ENCODE assay signal across 36 cellular contexts in genomic region chr9:1845421-1845820, GRCh38.
DNase-seq lines count a peak whose midpoint lies in the region; ATAC-seq, FAIRE-seq and TF ChIP-seq lines count a peak whose summit lies in the region.
"Had no signal": no experiment of that assay in that cellular context is flagged by ENCODE, and none has a peak within 500 bp of the region (broad histone marks: within the 10 kb centered on the region; RNA-seq: fewer than 3 reads in every experiment).

No MANE protein-coding gene starts in this region.

- no peaks in the 10 kb centered on the region for H3K27me3 ChIP-seq in H7 (ENCODE audit: control insufficient read depth, insufficient read depth, low read length)
- H3K27me3 ChIP-seq in GM12878 (replicated peaks in 1 of 2; ENCODE audit: control insufficient read depth in 2 of 2, insufficient read depth in 2 of 2, low read length in 1 of 2): no peaks in the 10 kb centered on the region
- no peaks in the 10 kb centered on the region for H3K27me3 ChIP-seq in endodermal cell (ENCODE audit: control insufficient read depth, insufficient read depth, low read length, poor library complexity, severe bottlenecking)
- H3K27me3 ChIP-seq: BE2C; BLaER1; BLaER1 treated with 17β-estradiol and CSF1 and Interleukin-3, amounts not matched to agents 10 nM and 100 nM had no signal

- in situ Hi-C loops in GM12878 (cut with MboI): no loop called here

- TF ChIP-seq POLR2A in GM12878 (IDR thresholded peaks at IDR 0.05; ENCODE audit: low read depth, low read length): no peak

- no peak overlapping the region for H3K27ac Mint-ChIP-seq in endodermal cell
- H3K27ac Mint-ChIP-seq: B cell; CD14-positive monocyte; CD4-positive, alpha-beta memory T cell; CD4-positive, alpha-beta T cell; CD4-positive, CD25-positive, alpha-beta regulatory T cell; CD8-positive, alpha-beta memory T cell; CD8-positive, alpha-beta T cell had no signal

- no peak for TF ChIP-seq EP300 in GM12878 (IDR thresholded peaks at IDR 0.05; ENCODE audit: borderline replicate concordance in 1 of 2, control insufficient read depth in 1 of 2, low read depth in 2 of 2, low read length in 2 of 2)

- H2AFZ ChIP-seq in GM12878 (ENCODE audit: control insufficient read depth, low read depth, low read length): no peak overlapping the region

- no peaks in the 10 kb centered on the region; the same call in 2 of the 3 replicates for H3K9me3 ChIP-seq in GM12878 (replicated peaks; ENCODE audit: control insufficient read depth, insufficient read depth, low read length)
- no peaks in the 10 kb centered on the region for H3K9me3 ChIP-seq in endodermal cell (ENCODE audit: control insufficient read depth, low read length)
- H3K9me3 ChIP-seq: A549; BE2C; BLaER1; BLaER1 treated with 17β-estradiol and CSF1 and Interleukin-3, amounts not matched to agents 10 nM and 100 nM; Caco-2 had no signal

- RAD21 ChIA-PET in GM12878 (lab: Charles Lee; ENCODE audit: unreplicated experiment): interaction anchor here (1.1 kb wide), 1 partner anchor 94 kb away, joined by 4 read pairs; no protein-coding TSS in a partner anchor

- H3K4me3 ChIP-seq in GM12865 (ENCODE audit: low read depth, low read length) (no peak overlapping the region), H7 (ENCODE audit: insufficient read depth, low read depth, low read length) (no peak overlapping the region), GM12878 (no peak overlapping the region), endodermal cell (ENCODE audit: low read length) (no peak overlapping the region)
- H3K4me3 ChIP-seq: A549; BLaER1; BLaER1 treated with 17β-estradiol and CSF1 and Interleukin-3, amounts not matched to agents 10 nM and 100 nM had no signal

- 68% methylated on average over 2 of the region's 2 CpGs for WGBS in GM12878 (ENCODE audit: insufficient coverage, insufficient replicate concordance, low lambda C conversion rate, missing lambda C conversion rate)
- WGBS in endodermal cell (ENCODE audit: insufficient coverage in 1 of 2, insufficient read length in 1 of 2), 2 experiments: 40 to 88% methylated on average over 1 to 2 of the region's 2 CpGs

- no peaks in the 10 kb centered on the region for H3K9me3 Mint-ChIP-seq in endodermal cell
- H3K9me3 Mint-ChIP-seq: CD4-positive, alpha-beta T cell; CD8-positive, alpha-beta memory T cell; CD8-positive, alpha-beta T cell had no signal

- peaks cover 2% of the 10 kb centered on the region for H3K27me3 Mint-ChIP-seq in endodermal cell (ENCODE audit: insufficient read depth)
- H3K27me3 Mint-ChIP-seq: B cell; CD4-positive, alpha-beta T cell had no signal

- POLR2A ChIA-PET in GM12878 (lab: Charles Lee): no interaction called here

- intact Hi-C loops in GM12878 (cut with micrococcal nuclease; ENCODE audit: unreplicated experiment): no loop called here

- no peaks in the 10 kb centered on the region for H3K79me2 ChIP-seq in GM12878 (ENCODE audit: control insufficient read depth, insufficient read depth, low read length)

- no TSS peak for BruUV-seq in GM12878 (replicated peaks; lab: Mats Ljungman, UMichigan)

- H3K4me1 Mint-ChIP-seq in endodermal cell: peaks cover 5% of the 10 kb centered on the region
- H3K4me1 Mint-ChIP-seq: B cell; CD14-positive monocyte; CD4-positive, alpha-beta memory T cell; CD4-positive, CD25-positive, alpha-beta regulatory T cell; CD8-positive, alpha-beta memory T cell had no signal

- no peak for ATAC-seq in GM12878
- ATAC-seq: A549; CD8-positive, alpha-beta T cell had no signal

- FAIRE-seq in GM12878 (lab: Jason Lieb, UNC): no peak
- FAIRE-seq: A204.1, A549, D721Med had no signal

- peak; percentile 12 for DNase-seq in GM12865 (ENCODE audit: low read depth)
- DNase-seq in H7: peak; percentile 13
- DNase-seq in GM12878 (ENCODE audit: low read depth, low spot score): no peak
- DNase-seq in endodermal cell: no peak
- no peak for DNase-seq in EL
- DNase-seq in middle frontal gyrus (ENCODE audit: extremely low spot score, low spot score): no peak
- no peak for DNase-seq in Kasumi-1 (lab: John Stamatoyannopoulos, UW)
- DNase-seq in stimulated activated naive CD4-positive, alpha-beta T cell (lab: John Stamatoyannopoulos, UW): no peak
- DNase-seq: 8988T; ACHN; AML-193; BE2C; C1 segment of cervical spinal cord; Caco-2; Calu3; CD4-positive, alpha-beta memory T cell; CD4-positive, alpha-beta T cell; CD4-positive, CD25-positive, alpha-beta regulatory T cell; CD8-positive, alpha-beta memory T cell; CD8-positive, alpha-beta T cell; COR-L47; DMS 273 treated with DMSO at 0.1 percent for 48 hours; DMS153; DMS53; DMS79; DMS79 treated with DMSO at 0.1 percent for 48 hours; DND-41 had no signal

- H3K4me3 Mint-ChIP-seq in endodermal cell: no peak overlapping the region
- H3K4me3 Mint-ChIP-seq: B cell; CD14-positive monocyte; CD4-positive, alpha-beta memory T cell; CD4-positive, alpha-beta T cell; CD4-positive, CD25-positive, alpha-beta regulatory T cell; CD8-positive, alpha-beta memory T cell; CD8-positive, alpha-beta T cell had no signal

- no peaks in the 10 kb centered on the region for H3K4me1 ChIP-seq in GM12878 (ENCODE audit: control insufficient read depth, insufficient read depth, low read length)
- peaks cover 2% of the 10 kb centered on the region for H3K4me1 ChIP-seq in endodermal cell (ENCODE audit: control insufficient read depth, insufficient read depth, low read length)
- H3K4me1 ChIP-seq: A549, BE2C, Caco-2 had no signal

- H3K36me3 ChIP-seq in H7 (replicated peaks; ENCODE audit: control insufficient read depth, insufficient read depth, low read length) (no peaks in the 10 kb centered on the region), GM12878 (ENCODE audit: control insufficient read depth in 2 of 2, insufficient read depth in 2 of 2, low read length in 1 of 2) (no peaks in the 10 kb centered on the region), endodermal cell (ENCODE audit: control insufficient read depth, insufficient read depth, low read length) (no peaks in the 10 kb centered on the region)
- H3K36me3 ChIP-seq: BE2C; BLaER1; BLaER1 treated with 17β-estradiol and CSF1 and Interleukin-3, amounts not matched to agents 10 nM and 100 nM had no signal

- H3K27ac ChIP-seq in GM12878 (ENCODE audit: control insufficient read depth, insufficient read depth): no peak overlapping the region
- no peak overlapping the region for H3K27ac ChIP-seq in endodermal cell (ENCODE audit: low read depth, low read length)
- H3K27ac ChIP-seq: 22Rv1; A549; BLaER1; BLaER1 treated with 17β-estradiol and CSF1 and Interleukin-3, amounts not matched to agents 10 nM and 100 nM; C4-2B had no signal

- H3K4me2 ChIP-seq in GM12878 (ENCODE audit: control insufficient read depth, insufficient read depth): no peak overlapping the region
- H3K4me2 ChIP-seq: A549, BLaER1 had no signal

- TF ChIP-seq CTCF in GM12865 (IDR thresholded peaks at IDR 0.05; ENCODE audit: insufficient read depth, low read depth, low read length, missing control alignments): no peak
- TF ChIP-seq CTCF in GM12878 (IDR thresholded peaks at IDR 0.05 in 2 of 3, conservative IDR thresholded peaks at IDR 0.05 in 1 of 3; ENCODE audit: control insufficient read depth in 2 of 3, extremely low read depth in 1 of 3, insufficient read depth in 1 of 3, low read depth in 3 of 3, low read length in 3 of 3): no peak
- peak; percentile 46 for TF ChIP-seq CTCF in endodermal cell (conservative IDR thresholded peaks at IDR 0.05)

- H3K9ac ChIP-seq in GM12878 (ENCODE audit: control insufficient read depth, insufficient read depth, low read length) (no peak overlapping the region), endodermal cell (ENCODE audit: extremely low read depth, low read length, poor library complexity, severe bottlenecking) (no peak overlapping the region)
- H3K9ac ChIP-seq: BLaER1; BLaER1 treated with 17β-estradiol and CSF1 and Interleukin-3, amounts not matched to agents 10 nM and 100 nM had no signal

- no peak for TF ChIP-seq RAD21 in GM12878 (IDR thresholded peaks at IDR 0.05; ENCODE audit: insufficient read depth, low read depth, low read length)

- H4K20me1 ChIP-seq in GM12878 (ENCODE audit: control insufficient read depth, insufficient read depth): no peaks in the 10 kb centered on the region
- H4K20me1 ChIP-seq: BLaER1; BLaER1 treated with 17β-estradiol and CSF1 and Interleukin-3, amounts not matched to agents 10 nM and 100 nM had no signal

- CTCF ChIA-PET in GM12878 (lab: Yijun Ruan, JAX): no interaction called here

- H3K36me3 Mint-ChIP-seq in endodermal cell (ENCODE audit: low read depth): no peaks in the 10 kb centered on the region
- H3K36me3 Mint-ChIP-seq: CD14-positive monocyte; CD4-positive, alpha-beta memory T cell; CD4-positive, CD25-positive, alpha-beta regulatory T cell; CD8-positive, alpha-beta memory T cell; CD8-positive, alpha-beta T cell had no signal

- SMC1A ChIA-PET in GM12878 (lab: Charles Lee; ENCODE audit: uncharacterized antibody, unreplicated experiment): interaction anchor here (0.9 kb wide), 1 partner anchor 129 kb away, joined by 3 read pairs; no protein-coding TSS in a partner anchor

TF ChIP-seq in GM12878, 131 proteins besides CTCF, POLR2A, EP300 and RAD21:
- TF ChIP-seq STAT3 (IDR thresholded peaks at IDR 0.05; ENCODE audit: low read depth, low read length): no peak
- TF ChIP-seq PKNOX1 (IDR thresholded peaks at IDR 0.05): peak; percentile 84
- peak; percentile 67 for TF ChIP-seq PBX3 (IDR thresholded peaks at IDR 0.05; ENCODE audit: insufficient replicate concordance, low read depth, low read length)

Comparison
In these comparisons a context has a peak if more than half of its experiments do, and no peak if none do; other contexts are left out.
1. DNase-seq: peak in GM12865 (single experiment) and H7 (single experiment); none in GM12878 (single experiment), endodermal cell (single experiment), EL (single experiment), middle frontal gyrus (single experiment), Kasumi-1 (0 of 2) and stimulated activated naive CD4-positive, alpha-beta T cell (0 of 6).